Comparison of ENCODE assay signal across 10 cellular contexts in the genomic region with DNA sequence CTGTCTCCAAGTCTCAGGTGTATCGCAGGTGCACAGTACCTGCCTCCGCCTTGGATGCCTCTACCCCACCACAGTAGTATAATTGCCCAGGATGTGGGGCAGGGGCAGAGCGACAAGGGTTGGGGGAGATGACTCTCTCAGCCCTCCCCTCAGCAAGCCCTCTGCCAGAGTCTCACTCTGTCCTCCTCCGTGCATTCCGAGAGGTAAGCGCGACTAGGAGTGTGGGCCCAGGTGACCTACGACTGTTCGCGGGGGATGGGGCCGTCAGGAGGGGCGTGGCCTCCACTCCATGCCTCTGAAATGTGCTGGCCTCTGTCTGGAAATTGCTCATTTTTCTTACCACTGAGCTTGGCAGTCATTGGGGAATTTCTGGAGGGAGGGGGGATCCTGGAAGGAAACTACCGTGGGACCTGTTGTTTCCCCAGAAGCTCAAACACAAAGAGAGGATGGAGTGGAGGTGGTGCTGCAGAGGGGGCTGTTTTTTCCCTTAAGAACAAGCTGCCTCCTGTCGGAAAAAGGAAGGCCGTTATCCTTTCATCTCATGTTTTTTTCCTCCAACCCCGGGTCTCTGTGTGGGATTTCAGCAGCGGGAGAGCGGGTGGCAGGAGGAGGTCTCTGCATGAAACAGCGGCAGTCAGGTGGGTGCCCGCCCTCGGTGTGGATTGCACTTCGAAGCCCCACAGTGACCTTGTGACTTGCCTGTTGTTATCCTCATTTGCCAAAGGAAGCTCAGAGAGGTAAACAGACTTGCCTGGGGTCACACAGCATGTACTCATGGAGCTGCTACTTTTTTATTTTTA. TPM values are rescaled to one million over a fixed set of nuclear protein-coding genes. Genes with fewer than 3 reads are reported as not detected.
DNase-seq lines count a peak whose midpoint lies in the region; FAIRE-seq and TF ChIP-seq lines count a peak whose summit lies in the region.
"Had no signal": no experiment of that assay in that cellular context is flagged by ENCODE, and none has a peak within 500 bp of the region (broad histone marks: within the 10 kb centered on the region; RNA-seq: fewer than 3 reads in every experiment).

No MANE protein-coding gene starts in this region.

- in situ Hi-C loops in astrocyte of the spinal cord (cut with HindIII; ENCODE audit: low sequenced_read_pairs) = no loop called here

- H3K36me3 ChIP-seq in small intestine (ENCODE audit: control insufficient read depth in 2 of 2, insufficient read depth in 2 of 2, low read length in 2 of 2) = no peaks in the 10 kb centered on the region
- H3K36me3 ChIP-seq: cardiac muscle cell had no signal

- no peak for FAIRE-seq in small intestine (lab: Jason Lieb, UNC)
- FAIRE-seq: GM18507 had no signal

- 49 to 65% (median 65%) methylated on average over 22 of the region's 22 CpGs for WGBS in small intestine, 3 donors

- H3K27me3 ChIP-seq in small intestine (ENCODE audit: control insufficient read depth in 2 of 2, insufficient read depth in 2 of 2, low read length in 2 of 2) = no peaks in the 10 kb centered on the region
- H3K27me3 ChIP-seq: cardiac muscle cell had no signal

- no peak overlapping the region for H3K4me3 ChIP-seq in astrocyte of the spinal cord (ENCODE audit: low read depth, low read length)
- H3K4me3 ChIP-seq in small intestine (ENCODE audit: low read depth in 1 of 2, low read length in 2 of 2) = no peak overlapping the region
- H3K4me3 ChIP-seq: cardiac muscle cell had no signal

- no peaks in the 10 kb centered on the region for H3K9me3 ChIP-seq in small intestine (ENCODE audit: control insufficient read depth, low read depth)

- H3K27ac ChIP-seq in small intestine (ENCODE audit: low read depth in 1 of 2, low read length in 1 of 2) = peak overlapping the region; percentile 82 to 89
- H3K27ac ChIP-seq: cardiac muscle cell had no signal

- H3K4me1 ChIP-seq in small intestine (ENCODE audit: control insufficient read depth in 2 of 2, insufficient read depth in 1 of 2, low read depth in 1 of 2, low read length in 1 of 2) = peaks cover 0 to 12% of the 10 kb centered on the region in 2 donors

- DNase-seq in HCEC 1CT = peak; percentile 68
- peak; percentile 88 for DNase-seq in astrocyte of the spinal cord (ENCODE audit: low read depth, low spot score)
- peak; percentile 84 for DNase-seq in hepatic stellate cell (ENCODE audit: low spot score)
- DNase-seq in small intestine = peak; percentile 49
- no peak for DNase-seq in HuH-7.5 (ENCODE audit: low spot score)
- no peak for DNase-seq in RPMI8226
- no peak for DNase-seq in SHP77 treated with DMSO at 0.1 percent for 48 hours (lab: John Stamatoyannopoulos, UW)
- DNase-seq in activated CD4-positive, CD25-positive, alpha-beta regulatory T cell (lab: John Stamatoyannopoulos, UW) = no peak

- TF ChIP-seq CTCF in astrocyte of the spinal cord (IDR thresholded peaks at IDR 0.05; ENCODE audit: low read depth, low read length) = no peak

RNA-seq across cellular contexts. Expression of a gene that starts 13.0 kb away (rescaled TPM):
- 10 to 100 TPM; 61.8 to 75.7 (median 74.9) TPM for polyA plus RNA-seq in small intestine

RNA-seq across cellular contexts. Expression of a gene that starts 16.5 kb away (rescaled TPM):
- 10 to 100 TPM in 1 of 3 donors, 1 to 10 TPM in 2; 2.0 to 10.5 (median 3.2) TPM for polyA plus RNA-seq in small intestine

Comparison
In these comparisons a context has a peak if more than half of its experiments do, and no peak if none do; other contexts are left out.
1. DNase-seq: peak in HCEC 1CT (single experiment), astrocyte of the spinal cord (single experiment), hepatic stellate cell (single experiment) and small intestine (single experiment); none in HuH-7.5 (single experiment), RPMI8226 (single experiment), SHP77 treated with DMSO at 0.1 percent for 48 hours (single experiment) and activated CD4-positive, CD25-positive, alpha-beta regulatory T cell (0 of 4).